12 cellular contexts compared by ENCODE assay signal in the genomic region with DNA sequence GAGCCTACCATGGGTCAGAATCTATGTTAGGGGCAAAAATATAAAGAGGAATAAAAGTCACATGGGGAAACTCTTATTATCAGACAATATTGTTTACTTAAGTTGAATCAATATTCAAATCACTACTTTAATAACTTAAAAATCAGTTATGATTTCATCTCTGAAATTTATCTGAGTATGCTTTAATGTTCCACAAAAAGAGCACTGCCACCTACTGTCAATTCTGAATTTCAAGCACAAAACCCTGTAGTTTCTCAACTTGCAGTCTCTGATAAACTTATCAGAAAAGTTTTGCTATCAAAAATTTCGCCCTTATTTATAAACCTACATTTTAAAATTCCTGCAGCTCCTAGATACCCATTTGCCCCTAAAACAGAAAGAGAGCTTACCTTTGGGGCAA. TPM values are rescaled to one million over a fixed set of nuclear protein-coding genes. Genes with fewer than 3 reads are reported as not detected.
DNase-seq lines count a peak whose midpoint lies in the region; ATAC-seq and TF ChIP-seq lines count a peak whose summit lies in the region.
"Had no signal": no experiment of that assay in that cellular context is flagged by ENCODE, and none has a peak within 500 bp of the region (broad histone marks: within the 10 kb centered on the region; RNA-seq: fewer than 3 reads in every experiment).

No MANE protein-coding gene starts in this region.

- H3K9ac ChIP-seq in OCI-LY1 (ENCODE audit: low read length), result no peak overlapping the region

- TF ChIP-seq CTCF in cardiac muscle cell (IDR thresholded peaks at IDR 0.05; ENCODE audit: low read depth, low read length) (peak; percentile 37), OCI-LY1 (IDR thresholded peaks at IDR 0.05; ENCODE audit: low read length) (peak; percentile 77), epithelial cell of proximal tubule (conservative IDR thresholded peaks at IDR 0.05; ENCODE audit: low read depth, low read length) (peak; percentile 39), thoracic aorta (IDR thresholded peaks at IDR 0.05) (peak; percentile 8), esophagus muscularis mucosa (IDR thresholded peaks at IDR 0.05) (peak in 1 of 3 experiments; percentile 21)

- H3K27me3 ChIP-seq in cardiac muscle cell (no peaks in the 10 kb centered on the region), OCI-LY1 (ENCODE audit: insufficient read depth, low read length) (no peaks in the 10 kb centered on the region), thoracic aorta (replicated peaks; ENCODE audit: insufficient read depth) (no peaks in the 10 kb centered on the region), esophagus muscularis mucosa (no peaks in the 10 kb centered on the region)
- H3K27me3 ChIP-seq: BLaER1 treated with 17β-estradiol and CSF1 and Interleukin-3, amounts not matched to agents 10 nM and 100 nM had no signal

- no peak overlapping the region for H3K4me2 ChIP-seq in OCI-LY1 (ENCODE audit: low read length)
- H3K4me2 ChIP-seq: BLaER1 treated with 17β-estradiol and CSF1 and Interleukin-3, amounts not matched to agents 10 nM and 100 nM had no signal

- H3K9me3 ChIP-seq in cardiac muscle cell (ENCODE audit: low read depth) (no peaks in the 10 kb centered on the region), OCI-LY1 (ENCODE audit: low read length) (no peaks in the 10 kb centered on the region), thoracic aorta (no peaks in the 10 kb centered on the region), esophagus muscularis mucosa (no peaks in the 10 kb centered on the region)

- no peak overlapping the region for H2AFZ ChIP-seq in OCI-LY1 (ENCODE audit: low read length)

- WGBS in esophagus muscularis mucosa, result 91% methylated on average over 1 of the region's 1 CpG

- peak overlapping the region; percentile 70 for H3K27ac ChIP-seq in cardiac muscle cell
- H3K27ac ChIP-seq in OCI-LY1 (ENCODE audit: low read depth, low read length, poor library complexity, severe bottlenecking), result no peak overlapping the region
- no peak overlapping the region for H3K27ac ChIP-seq in thoracic aorta
- no peak overlapping the region for H3K27ac ChIP-seq in esophagus muscularis mucosa (replicated peaks in 1 of 4)
- H3K27ac ChIP-seq: BLaER1 treated with 17β-estradiol and CSF1 and Interleukin-3, amounts not matched to agents 10 nM and 100 nM had no signal

- intact Hi-C loops in Right ventricle myocardium inferior (cut with DNase I) (loop anchor here (10.0 kb wide), 1 partner anchor 46 kb away; the partner anchor contains the start of gene RDX), esophagus muscularis mucosa (cut with DNase I) (no loop called here)

- ATAC-seq in Right ventricle myocardium inferior (no peak), thoracic aorta (ENCODE audit: insufficient number of reproducible peaks, low FRiP score, low read depth) (no peak), HG03439 (IDR thresholded peaks at IDR 0.05; ENCODE audit: unreplicated experiment) (no peak)
- ATAC-seq: T-cell had no signal

- H3K79me2 ChIP-seq in OCI-LY1 (ENCODE audit: insufficient read depth, low read length), result no peaks in the 10 kb centered on the region

- no peak for TF ChIP-seq EP300 in esophagus muscularis mucosa (IDR thresholded peaks at IDR 0.05)

- H3K36me3 ChIP-seq in cardiac muscle cell (peaks cover 55% of the 10 kb centered on the region), OCI-LY1 (ENCODE audit: insufficient read depth, low read length) (peaks cover 76% of the 10 kb centered on the region), thoracic aorta (peaks cover 23% of the 10 kb centered on the region), esophagus muscularis mucosa (peaks cover 8 to 69% (median 31%) of the 10 kb centered on the region in 4 donors)

- no peaks in the 10 kb centered on the region for H4K20me1 ChIP-seq in OCI-LY1 (ENCODE audit: insufficient read depth, low read length)

- no peak for TF ChIP-seq POLR2A in esophagus muscularis mucosa (IDR thresholded peaks at IDR 0.05; ENCODE audit: low read depth)

- no peaks in the 10 kb centered on the region for H3F3A ChIP-seq in OCI-LY1 (ENCODE audit: insufficient read depth, low read length)

- H3K9me2 ChIP-seq in OCI-LY1 (ENCODE audit: low read depth, low read length), result no peaks in the 10 kb centered on the region

- no peak overlapping the region for H3K4me3 ChIP-seq in cardiac muscle cell
- no peak overlapping the region for H3K4me3 ChIP-seq in OCI-LY1 (ENCODE audit: low read depth, low read length, poor library complexity, severe bottlenecking)
- no peak overlapping the region for H3K4me3 ChIP-seq in epithelial cell of proximal tubule (ENCODE audit: low read depth, low read length)
- no peak overlapping the region for H3K4me3 ChIP-seq in thoracic aorta
- no peak overlapping the region for H3K4me3 ChIP-seq in esophagus muscularis mucosa
- H3K4me3 ChIP-seq: BLaER1 treated with 17β-estradiol and CSF1 and Interleukin-3, amounts not matched to agents 10 nM and 100 nM had no signal

- H3K4me1 ChIP-seq in cardiac muscle cell (ENCODE audit: low read depth), result no peaks in the 10 kb centered on the region
- H3K4me1 ChIP-seq in OCI-LY1 (ENCODE audit: insufficient read depth, low read length, severe bottlenecking), result no peaks in the 10 kb centered on the region
- H3K4me1 ChIP-seq in thoracic aorta (ENCODE audit: control insufficient read depth in 1 of 2, low read depth in 2 of 2), result peaks cover 5 to 8% of the 10 kb centered on the region in 2 donors
- peaks cover 5 to 13% (median 11%) of the 10 kb centered on the region in 4 donors for H3K4me1 ChIP-seq in esophagus muscularis mucosa

- peak in 1 of 2 donors; percentile 22 for DNase-seq in cardiac muscle cell (ENCODE audit: low read depth in 1 of 2, low spot score in 1 of 2)
- no peak for DNase-seq in Right ventricle myocardium inferior (ENCODE audit: missing footprints)
- DNase-seq in epithelial cell of proximal tubule (ENCODE audit: low read depth), result no peak
- no peak for DNase-seq in thoracic aorta (ENCODE audit: low spot score)
- DNase-seq in pons (ENCODE audit: low spot score), result no peak
- DNase-seq in esophagus muscularis mucosa (ENCODE audit: extremely low spot score), result no peak
- DNase-seq: activated CD8-positive, alpha-beta memory T cell treated with anti-CD3 and anti-CD28 coated beads for 24 hours; NCI-H526 treated with DMSO at 0.1 percent for 48 hours; T-cell had no signal

RNA-seq across cellular contexts. Expression of gene RDX, which starts 47.3 kb away (rescaled TPM):
- total RNA-seq in cardiac muscle cell (96.3 and 153 TPM in 2 replicates), Right ventricle myocardium inferior (116 TPM), epithelial cell of proximal tubule (72.3 and 103 TPM in 2 replicates), thoracic aorta (10 to 100 TPM; 54.4 to 86.8 TPM), esophagus muscularis mucosa (100 to 1,000 TPM in 1 of 4 donors, 10 to 100 TPM in 3; 86.6 to 105 (median 90.4) TPM)
- 180 and 204 TPM in 2 replicates for polyA plus RNA-seq in cardiac muscle cell
